Comparison of ENCODE assay signal across 23 cellular contexts in genomic region chr5:74544811-74545210, GRCh38.
"Had no signal": no experiment of that assay in that cellular context is flagged by ENCODE, and none has a peak within 500 bp of the region (broad histone marks: within the 10 kb centered on the region; RNA-seq: fewer than 3 reads in every experiment).

No MANE protein-coding gene starts in this region.

- DNase-seq: activated CD4-positive, alpha-beta T cell treated with anti-CD3 and anti-CD28 coated beads, Interleukin-2, amount 10 ng/mL, durations not matched to agents 24 days and 14 days; activated CD8-positive, alpha-beta memory T cell treated with anti-CD3 and anti-CD28 coated beads, Interleukin-2, amount 10 ng/mL, durations not matched to agents 7 days and 5 days; activated CD8-positive, alpha-beta T cell treated with anti-CD3 and anti-CD28 coated beads for 36 hours; activated gamma-delta T cell; activated naive CD4-positive, alpha-beta T cell treated with anti-CD3 and anti-CD28 coated beads, Interleukin-2, amount 50 U/mL, for 16 hours; activated naive CD8-positive, alpha-beta T cell treated with anti-CD3 and anti-CD28 coated beads, Interleukin-2, amount 50 U/mL, for 24 hours; activated T-cell treated with anti-CD3 and anti-CD28 coated beads for 4 hours; brain microvascular endothelial cell; caudate nucleus; effector CD4-positive, alpha-beta T cell; erythroblast; foreskin fibroblast; heart right ventricle; lower lobe of right lung; naive thymus-derived CD4-positive, alpha-beta T cell; psoas muscle; spleen; stimulated activated CD4-positive, alpha-beta T cell treated with anti-CD3 and anti-CD28 coated beads, Interleukin-4, amount 100 ng/mL, for 24 hours; stimulated activated naive CD4-positive, alpha-beta T cell treated with Interleukin-2 at 50 U/mL for 16 hours; upper lobe of left lung had no signal

- H3K4me1 ChIP-seq: psoas muscle, right atrium auricular region had no signal

- H3K36me3 ChIP-seq: brain microvascular endothelial cell, heart right ventricle, lower lobe of right lung, right atrium auricular region, spleen, thoracic aorta, upper lobe of left lung had no signal

- H3K27me3 ChIP-seq: brain microvascular endothelial cell, right atrium auricular region, upper lobe of left lung had no signal

- H3K4me3 ChIP-seq: heart right ventricle, lower lobe of right lung, psoas muscle, right atrium auricular region, spleen, thoracic aorta, upper lobe of left lung had no signal

- H3K9me3 ChIP-seq: heart right ventricle, lower lobe of right lung, psoas muscle, right atrium auricular region, spleen, thoracic aorta, upper lobe of left lung had no signal

- ATAC-seq: activated CD8-positive, alpha-beta memory T cell treated with anti-CD3 and anti-CD28 coated beads, Interleukin-2, amount 10 ng/mL, durations not matched to agents 7 days and 5 days; activated CD8-positive, alpha-beta T cell treated with anti-CD3 and anti-CD28 coated beads for 36 hours; activated naive CD8-positive, alpha-beta T cell treated with anti-CD3 and anti-CD28 coated beads, Interleukin-2, amount 50 U/mL, for 24 hours; heart right ventricle; left lobe of liver; lower lobe of right lung; naive thymus-derived CD4-positive, alpha-beta T cell; psoas muscle had no signal

- H3K27ac ChIP-seq: heart right ventricle, lower lobe of right lung, psoas muscle, right atrium auricular region, spleen, upper lobe of left lung had no signal
